Comparison of ENCODE assay signal across 17 cellular contexts in the genomic region with DNA sequence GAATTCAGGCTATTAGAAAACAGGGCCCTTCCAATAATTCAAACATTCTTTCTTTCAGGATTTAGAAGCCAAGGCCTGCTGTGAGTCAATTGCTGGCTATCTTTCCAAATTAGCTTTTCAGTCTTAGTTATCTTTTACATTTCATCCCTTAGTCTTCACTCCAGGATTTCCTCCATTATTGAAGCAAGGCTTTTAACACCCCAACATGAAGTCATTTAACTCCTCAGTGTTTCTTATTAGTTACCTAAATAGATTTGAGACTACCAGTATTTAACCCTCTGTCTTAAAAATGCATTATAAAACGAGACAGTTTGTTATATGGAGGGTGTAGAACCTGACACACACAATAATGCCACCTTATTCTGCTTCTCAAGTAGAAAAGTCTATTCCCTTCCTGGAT.
"Had no signal": no experiment of that assay in that cellular context is flagged by ENCODE, and none has a peak within 500 bp of the region (broad histone marks: within the 10 kb centered on the region; RNA-seq: fewer than 3 reads in every experiment).

No MANE protein-coding gene starts in this region.

- H3K4me1 Mint-ChIP-seq: activated CD4-positive, alpha-beta T cell treated with anti-CD3 and anti-CD28 coated beads, Interleukin-2, amount 10 ng/mL, durations not matched to agents 24 days and 14 days; naive thymus-derived CD4-positive, alpha-beta T cell had no signal

- H3K27ac ChIP-seq: ascending aorta, left lung, tibial artery, uterus had no signal

- H3K27me3 Mint-ChIP-seq: activated CD4-positive, alpha-beta T cell treated with anti-CD3 and anti-CD28 coated beads, Interleukin-2, amount 10 ng/mL, durations not matched to agents 24 days and 14 days had no signal

- H3K9me3 ChIP-seq: ascending aorta, left lung, tibial artery, uterus had no signal

- H3K27ac Mint-ChIP-seq: activated CD4-positive, alpha-beta T cell treated with anti-CD3 and anti-CD28 coated beads, Interleukin-2, amount 10 ng/mL, durations not matched to agents 24 days and 14 days; naive thymus-derived CD4-positive, alpha-beta T cell had no signal

- H3K27me3 ChIP-seq: ascending aorta, left lung, tibial artery, uterus had no signal

- H3K36me3 Mint-ChIP-seq: naive thymus-derived CD4-positive, alpha-beta T cell had no signal

- H3K36me3 ChIP-seq: ascending aorta, left lung, tibial artery, uterus had no signal

- H3K4me3 Mint-ChIP-seq: activated CD4-positive, alpha-beta T cell treated with anti-CD3 and anti-CD28 coated beads, Interleukin-2, amount 10 ng/mL, durations not matched to agents 24 days and 14 days; naive thymus-derived CD4-positive, alpha-beta T cell had no signal

- H3K4me3 ChIP-seq: ascending aorta, left lung, tibial artery, uterus had no signal

- DNase-seq: activated CD4-positive, alpha-beta T cell treated with anti-CD3 and anti-CD28 coated beads, Interleukin-2, amount 10 ng/mL, durations not matched to agents 24 days and 14 days; activated CD8-positive, alpha-beta memory T cell treated with anti-CD3 and anti-CD28 coated beads for 24 hours; activated CD8-positive, alpha-beta memory T cell treated with anti-CD3 and anti-CD28 coated beads, Interleukin-2, amount 50 U/mL, for 48 hours; activated effector memory CD4-positive, alpha-beta T cell treated with anti-CD3 and anti-CD28 coated beads, Interleukin-2, amount 50 U/mL, for 16 hours; activated naive CD4-positive, alpha-beta T cell treated with anti-CD3 and anti-CD28 coated beads, Interleukin-2, amount 50 U/mL, for 16 hours; activated T-cell treated with anti-CD3 and anti-CD28 coated beads, Interleukin-2, amount 50 U/mL, for 48 hours; kidney; left lung; naive thymus-derived CD4-positive, alpha-beta T cell; occipital lobe; posterior cingulate gyrus; stimulated activated CD8-positive, alpha-beta memory T cell treated with anti-CD3 and anti-CD28 coated beads, Interleukin-4, amount 100 ng/mL, for 48 hours; stimulated activated naive CD4-positive, alpha-beta T cell treated with Interleukin-2 at 50 U/mL for 16 hours; T1000; tibial artery; uterus had no signal

- H3K9me3 Mint-ChIP-seq: activated CD4-positive, alpha-beta T cell treated with anti-CD3 and anti-CD28 coated beads, Interleukin-2, amount 10 ng/mL, durations not matched to agents 24 days and 14 days had no signal

- H3K4me1 ChIP-seq: ascending aorta, left lung, uterus had no signal
